In genomic region chr1:101025680-101026393, GRCh38 we compare ENCODE assay signal across 8 cellular contexts. TPM values are rescaled to one million over a fixed set of nuclear protein-coding genes. Genes with fewer than 3 reads are reported as not detected.
DNase-seq lines count a peak whose midpoint lies in the region; ATAC-seq and TF ChIP-seq lines count a peak whose summit lies in the region.

Gene DPH5 (minus strand): TSS chr1:101025784. CDS start chr1:101025443, 341 bp downstream.

- H3K4me1 Mint-ChIP-seq in activated CD4-positive, alpha-beta T cell treated with anti-CD3 and anti-CD28 coated beads for 36 hours: peaks cover 55% of the 10 kb centered on the region

- H3K4me3 ChIP-seq in choroid plexus epithelial cell (ENCODE audit: low read depth, low read length): peak within 1 kb of the TSS; percentile 83

- no peaks in the 10 kb centered on the region for H3K9me3 Mint-ChIP-seq in activated CD4-positive, alpha-beta T cell treated with anti-CD3 and anti-CD28 coated beads for 36 hours (ENCODE audit: low read depth)

- peak within 1 kb of the TSS; percentile 93 for H3K4me3 Mint-ChIP-seq in activated CD4-positive, alpha-beta T cell treated with anti-CD3 and anti-CD28 coated beads for 36 hours

- ATAC-seq in GM19023 (IDR thresholded peaks at IDR 0.05; ENCODE audit: unreplicated experiment) (peak; percentile 86), HG03280 (IDR thresholded peaks at IDR 0.05; ENCODE audit: unreplicated experiment) (peak; percentile 91)
- peak; percentile 96 for ATAC-seq in activated CD4-positive, alpha-beta T cell treated with anti-CD3 and anti-CD28 coated beads for 36 hours

- CTCF ChIA-PET in activated CD4-positive, alpha-beta T cell treated with anti-CD3 and anti-CD28 coated beads for 36 hours (lab: Charles Lee): interaction anchor here (1.0 to 1.3 kb wide), 4 partner anchors 31 to 264 kb away, joined by 3 read pairs; no protein-coding TSS in a partner anchor

- intact Hi-C loops in activated CD4-positive, alpha-beta T cell treated with anti-CD3 and anti-CD28 coated beads for 36 hours (cut with DNase I, micrococcal nuclease): loop anchor here (1.0 to 5.0 kb wide), 8 partner anchors 86 to 263 kb away; partner anchors contain the start of gene SLC30A7 (in 1 of the 2)

- peaks cover 62% of the 10 kb centered on the region for H3K36me3 Mint-ChIP-seq in activated CD4-positive, alpha-beta T cell treated with anti-CD3 and anti-CD28 coated beads for 36 hours (ENCODE audit: low read depth)

- TF ChIP-seq CTCF in AG09319 (IDR thresholded peaks at IDR 0.05; ENCODE audit: low read depth, low read length): no peak
- no peak for TF ChIP-seq CTCF in choroid plexus epithelial cell (conservative IDR thresholded peaks at IDR 0.05; ENCODE audit: low read depth, low read length)

- DNase-seq in AG09319 (ENCODE audit: extremely low read depth, low read depth): peak; percentile 79
- peak; percentile 80 for DNase-seq in NCI-H510A treated with DMSO at 0.1 percent for 48 hours (lab: John Stamatoyannopoulos, UW)
- peak; percentile 95 for DNase-seq in activated CD4-positive, alpha-beta T cell treated with anti-CD3 and anti-CD28 coated beads for 36 hours
- DNase-seq in choroid plexus epithelial cell (ENCODE audit: low read depth): peak; percentile 93
- peak; percentile 84 for DNase-seq in kidney glomerular epithelial cell (lab: John Stamatoyannopoulos, UW)
- DNase-seq in stimulated activated CD4-positive, alpha-beta T cell treated with anti-CD3 and anti-CD28 coated beads, Interleukin-1b, Interleukin-23, amount 100 ng/mL, for 1 hour (ENCODE audit: low read depth in 2 of 2): peak; percentile 68 to 81

- POLR2A ChIA-PET in activated CD4-positive, alpha-beta T cell treated with anti-CD3 and anti-CD28 coated beads for 36 hours (lab: Charles Lee): interaction anchor here (0.9 to 1.4 kb wide), 2 partner anchors 9 to 213 kb away, joined by 3 to 6 read pairs; no protein-coding TSS in a partner anchor

- peak within 1 kb of the TSS; percentile 98 for H3K27ac Mint-ChIP-seq in activated CD4-positive, alpha-beta T cell treated with anti-CD3 and anti-CD28 coated beads for 36 hours

- no peaks in the 10 kb centered on the region for H3K27me3 Mint-ChIP-seq in activated CD4-positive, alpha-beta T cell treated with anti-CD3 and anti-CD28 coated beads for 36 hours

RNA-seq across cellular contexts. Expression of gene DPH5, which starts in this region (rescaled TPM):
- total RNA-seq in activated CD4-positive, alpha-beta T cell treated with anti-CD3 and anti-CD28 coated beads for 36 hours: 10 to 100 TPM; 48.4 to 59.6 TPM

Comparison
In these comparisons a context has a peak if more than half of its experiments do, and no peak if none do; other contexts are left out.
1. Peak in every context shown above with its lines: DNase-seq, ATAC-seq and H3K4me3 ChIP-seq.